Comparison of ENCODE assay signal across 9 cellular contexts in the genomic region with DNA sequence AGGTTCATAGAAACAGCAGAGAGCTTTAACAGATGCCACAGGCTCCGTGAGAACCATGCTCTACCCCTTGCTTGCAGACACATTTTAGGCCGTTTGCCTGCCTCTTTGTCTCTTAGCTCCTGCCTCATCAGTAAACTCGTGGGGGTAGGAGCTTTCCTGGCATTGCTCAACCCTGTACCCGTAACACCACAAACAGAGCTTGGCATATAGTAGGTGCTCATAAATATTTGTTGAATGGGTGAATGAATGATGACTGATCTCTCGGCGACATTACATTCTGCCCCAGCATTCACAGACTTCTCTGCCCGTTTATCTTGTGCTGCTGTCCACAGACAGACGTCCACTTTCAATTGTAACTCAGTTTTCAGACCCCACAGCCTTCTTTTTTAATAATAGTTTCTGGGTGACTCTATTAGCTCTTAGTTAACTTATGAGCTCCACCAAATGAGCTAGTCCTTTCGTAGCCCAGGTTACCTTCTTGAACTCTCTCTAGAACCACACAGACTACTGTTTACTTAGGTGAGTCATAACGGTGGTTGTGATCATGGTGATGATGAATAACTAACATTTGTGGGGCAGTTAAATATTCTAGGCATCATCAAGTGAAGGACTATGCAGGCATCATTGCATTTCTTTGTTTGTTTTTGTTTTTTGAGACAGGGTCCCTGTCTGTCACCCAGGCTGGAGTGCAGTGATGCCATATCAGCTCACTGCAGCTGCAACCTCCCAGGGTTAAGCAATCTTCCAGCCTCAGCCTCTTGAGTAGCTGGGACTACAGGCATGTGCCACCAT.
DNase-seq lines count a peak whose midpoint lies in the region; ATAC-seq and TF ChIP-seq lines count a peak whose summit lies in the region.
"Had no signal": no experiment of that assay in that cellular context is flagged by ENCODE, and none has a peak within 500 bp of the region (broad histone marks: within the 10 kb centered on the region; RNA-seq: fewer than 3 reads in every experiment).

No MANE protein-coding gene starts in this region.

- H3K4me3 ChIP-seq in choroid plexus epithelial cell (ENCODE audit: low read depth, low read length) = no peak overlapping the region
- H3K4me3 ChIP-seq: SK-N-MC had no signal

- H3K9me3 Mint-ChIP-seq in activated T-cell treated with anti-CD3 and anti-CD28 coated beads, Interleukin-2, amount 50 U/mL, for 72 hours = no peaks in the 10 kb centered on the region
- H3K9me3 Mint-ChIP-seq in activated T-cell treated with anti-CD3 and anti-CD28 coated beads, Interleukin-2, amount 50 U/mL, for 4 hours = no peaks in the 10 kb centered on the region
- H3K9me3 Mint-ChIP-seq in activated T-cell treated with anti-CD3 and anti-CD28 coated beads, Interleukin-2, amount 50 U/mL, for 24 hours = no peaks in the 10 kb centered on the region

- H3K36me3 Mint-ChIP-seq in activated T-cell treated with anti-CD3 and anti-CD28 coated beads, Interleukin-2, amount 50 U/mL, for 72 hours (ENCODE audit: insufficient read depth in 2 of 2) = no peaks in the 10 kb centered on the region
- no peaks in the 10 kb centered on the region for H3K36me3 Mint-ChIP-seq in activated T-cell treated with anti-CD3 and anti-CD28 coated beads, Interleukin-2, amount 50 U/mL, for 4 hours (ENCODE audit: insufficient read depth)
- H3K36me3 Mint-ChIP-seq in activated T-cell treated with anti-CD3 and anti-CD28 coated beads, Interleukin-2, amount 50 U/mL, for 24 hours (ENCODE audit: low read depth) = no peaks in the 10 kb centered on the region

- H3K4me1 Mint-ChIP-seq in activated T-cell treated with anti-CD3 and anti-CD28 coated beads, Interleukin-2, amount 50 U/mL, for 72 hours (ENCODE audit: low read depth) = peaks cover 14% of the 10 kb centered on the region
- no peaks in the 10 kb centered on the region for H3K4me1 Mint-ChIP-seq in activated T-cell treated with anti-CD3 and anti-CD28 coated beads, Interleukin-2, amount 50 U/mL, for 4 hours (ENCODE audit: low read depth)
- H3K4me1 Mint-ChIP-seq in activated T-cell treated with anti-CD3 and anti-CD28 coated beads, Interleukin-2, amount 50 U/mL, for 24 hours (ENCODE audit: low read depth) = peaks cover 4% of the 10 kb centered on the region

- H3K4me3 Mint-ChIP-seq in activated T-cell treated with anti-CD3 and anti-CD28 coated beads, Interleukin-2, amount 50 U/mL, for 72 hours = peak overlapping the region in 1 of 2 donors; percentile 66
- no peak overlapping the region for H3K4me3 Mint-ChIP-seq in activated T-cell treated with anti-CD3 and anti-CD28 coated beads, Interleukin-2, amount 50 U/mL, for 4 hours
- no peak overlapping the region for H3K4me3 Mint-ChIP-seq in activated T-cell treated with anti-CD3 and anti-CD28 coated beads, Interleukin-2, amount 50 U/mL, for 24 hours

- peaks cover 16% of the 10 kb centered on the region for H3K27me3 Mint-ChIP-seq in activated T-cell treated with anti-CD3 and anti-CD28 coated beads, Interleukin-2, amount 50 U/mL, for 72 hours (ENCODE audit: low read depth)
- H3K27me3 Mint-ChIP-seq in activated T-cell treated with anti-CD3 and anti-CD28 coated beads, Interleukin-2, amount 50 U/mL, for 4 hours (ENCODE audit: low read depth) = peaks cover 4% of the 10 kb centered on the region
- peaks cover 15% of the 10 kb centered on the region for H3K27me3 Mint-ChIP-seq in activated T-cell treated with anti-CD3 and anti-CD28 coated beads, Interleukin-2, amount 50 U/mL, for 24 hours

- ATAC-seq in activated T-cell treated with anti-CD3 and anti-CD28 coated beads, Interleukin-2, amount 50 U/mL, for 72 hours (replicated peaks in 1 of 2) = peak; percentile 83 to 88
- no peak for ATAC-seq in activated T-cell treated with anti-CD3 and anti-CD28 coated beads, Interleukin-2, amount 50 U/mL, for 4 hours
- ATAC-seq in GM21515 (IDR thresholded peaks at IDR 0.05; ENCODE audit: unreplicated experiment) = no peak

- DNase-seq in activated T-cell treated with anti-CD3 and anti-CD28 coated beads, Interleukin-2, amount 50 U/mL, for 72 hours = peak in 1 of 2 donors; percentile 10
- DNase-seq in activated T-cell treated with anti-CD3 and anti-CD28 coated beads, Interleukin-2, amount 50 U/mL, for 4 hours = no peak
- DNase-seq in HT1080 (ENCODE audit: low read depth) (peak; percentile 87), choroid plexus epithelial cell (ENCODE audit: low read depth) (peak; percentile 88), NCI-H1092 (lab: John Stamatoyannopoulos, UW) (no peak), NCI-H1436 (lab: John Stamatoyannopoulos, UW) (no peak)
- no peak for DNase-seq in activated T-cell treated with anti-CD3 and anti-CD28 coated beads, Interleukin-2, amount 50 U/mL, for 24 hours

- TF ChIP-seq CTCF in choroid plexus epithelial cell (conservative IDR thresholded peaks at IDR 0.05; ENCODE audit: low read depth, low read length) = no peak

- H3K27ac Mint-ChIP-seq in activated T-cell treated with anti-CD3 and anti-CD28 coated beads, Interleukin-2, amount 50 U/mL, for 72 hours = no peak overlapping the region
- H3K27ac Mint-ChIP-seq in activated T-cell treated with anti-CD3 and anti-CD28 coated beads, Interleukin-2, amount 50 U/mL, for 24 hours = no peak overlapping the region

Comparison
In these comparisons a context has a peak if more than half of its experiments do, and no peak if none do; other contexts are left out.
1. ATAC-seq: peak in activated T-cell treated with anti-CD3 and anti-CD28 coated beads, Interleukin-2, amount 50 U/mL, for 72 hours (2 of 2); none in activated T-cell treated with anti-CD3 and anti-CD28 coated beads, Interleukin-2, amount 50 U/mL, for 4 hours (0 of 2) and GM21515 (single experiment).
2. DNase-seq: peak in HT1080 (single experiment) and choroid plexus epithelial cell (single experiment); none in activated T-cell treated with anti-CD3 and anti-CD28 coated beads, Interleukin-2, amount 50 U/mL, for 4 hours (single experiment), activated T-cell treated with anti-CD3 and anti-CD28 coated beads, Interleukin-2, amount 50 U/mL, for 24 hours (single experiment), NCI-H1092 (single experiment) and NCI-H1436 (single experiment).